9 cellular contexts compared by ENCODE assay signal in genomic region chr13:41313117-41313516, GRCh38. TPM values are rescaled to one million over a fixed set of nuclear protein-coding genes. Genes with fewer than 3 reads are reported as not detected.
DNase-seq lines count a peak whose midpoint lies in the region; ATAC-seq and TF ChIP-seq lines count a peak whose summit lies in the region.
"Had no signal": no experiment of that assay in that cellular context is flagged by ENCODE, and none has a peak within 500 bp of the region (broad histone marks: within the 10 kb centered on the region; RNA-seq: fewer than 3 reads in every experiment).

No MANE protein-coding gene starts in this region.

- peaks cover 41% of the 10 kb centered on the region for H3K4me1 Mint-ChIP-seq in CD14-positive monocyte
- peaks cover 20 to 67% (median 51%) of the 10 kb centered on the region in 7 donors for H3K4me1 Mint-ChIP-seq in naive thymus-derived CD4-positive, alpha-beta T cell

- H3K79me2 ChIP-seq in mammary epithelial cell (ENCODE audit: insufficient read depth, low read length) = peaks cover 69% of the 10 kb centered on the region

- no peak for ATAC-seq in naive thymus-derived CD4-positive, alpha-beta T cell
- ATAC-seq in GM19452 (IDR thresholded peaks at IDR 0.05; ENCODE audit: unreplicated experiment) (no peak), HG02981 (IDR thresholded peaks at IDR 0.05; ENCODE audit: unreplicated experiment) (no peak)

- DNase-seq in CD14-positive monocyte (ENCODE audit: low spot score) (no peak), HL-60 (ENCODE audit: low read depth in 1 of 2, low spot score in 1 of 2) (no peak), mammary epithelial cell (no peak), GM20000 (ENCODE audit: low spot score) (no peak), COLO829 (ENCODE audit: low spot score) (no peak)
- no peak for DNase-seq in naive thymus-derived CD4-positive, alpha-beta T cell
- DNase-seq: NCI-H226 had no signal

- H3K4me1 ChIP-seq in mammary epithelial cell (ENCODE audit: insufficient read depth, low read length) = peaks cover 24% of the 10 kb centered on the region
- peaks cover 29 to 33% of the 10 kb centered on the region in 2 donors for H3K4me1 ChIP-seq in naive thymus-derived CD4-positive, alpha-beta T cell (ENCODE audit: control insufficient read depth in 2 of 2, insufficient read depth in 2 of 2, low read length in 2 of 2)

- in situ Hi-C loops in mammary epithelial cell (cut with MboI; ENCODE audit: low sequenced_read_pairs in 2 of 2) = no loop called here

- H3K27ac Mint-ChIP-seq in CD14-positive monocyte = no peak overlapping the region
- H3K27ac Mint-ChIP-seq in naive thymus-derived CD4-positive, alpha-beta T cell = peak overlapping the region in 7 of 9 donors; percentile 22 to 94 (median 66)

- H3K4me2 ChIP-seq in mammary epithelial cell (ENCODE audit: insufficient read depth, low read depth, low read length) = peak overlapping the region; percentile 98

- H3K36me3 ChIP-seq in mammary epithelial cell (ENCODE audit: insufficient read depth, low read length) = no peaks in the 10 kb centered on the region
- peaks cover 0 to 14% (median 0%) of the 10 kb centered on the region in 3 experiments for H3K36me3 ChIP-seq in naive thymus-derived CD4-positive, alpha-beta T cell (ENCODE audit: control insufficient read depth in 2 of 3, insufficient read depth in 3 of 3, low read length in 3 of 3)

- BruUV-seq in mammary epithelial cell (replicated peaks; lab: Mats Ljungman, UMichigan) = no TSS peak

- no peaks in the 10 kb centered on the region for H3K9me3 Mint-ChIP-seq in CD14-positive monocyte
- peaks cover 0 to 5% (median 0%) of the 10 kb centered on the region in 11 donors for H3K9me3 Mint-ChIP-seq in naive thymus-derived CD4-positive, alpha-beta T cell

- POLR2A ChIA-PET in naive thymus-derived CD4-positive, alpha-beta T cell (lab: Charles Lee) = interaction anchor here (0.7 to 2.5 kb wide), 5 partner anchors 11 to 146 kb away, joined by 3 to 12 read pairs (median 7); no protein-coding TSS in a partner anchor

- WGBS in mammary epithelial cell (ENCODE audit: low coverage, missing lambda C conversion rate) = 17% methylated on average over 5 of the region's 5 CpGs

- H3K27me3 Mint-ChIP-seq in CD14-positive monocyte (ENCODE audit: low read depth in 3 of 3) = peaks cover 0 to 2% (median 0%) of the 10 kb centered on the region in 3 donors
- no peaks in the 10 kb centered on the region for H3K27me3 Mint-ChIP-seq in naive thymus-derived CD4-positive, alpha-beta T cell

- dilution Hi-C loops in mammary epithelial cell (cut with HindIII; ENCODE audit: low sequenced_read_pairs) = no loop called here

- intact Hi-C loops in CD14-positive monocyte (cut with micrococcal nuclease) (loop anchor here (5.0 to 10.0 kb wide), 2 partner anchors 48 to 51 kb away; partner anchors contain the start of gene MTRF1 (in 2 of the 2)), mammary epithelial cell (cut with micrococcal nuclease) (loop anchor here (2.0 to 10.0 kb wide), 4 partner anchors 52 to 251 kb away; partner anchors contain the start of genes KBTBD6 and WBP4)
- intact Hi-C loops in naive thymus-derived CD4-positive, alpha-beta T cell (cut with micrococcal nuclease) = loop anchor here (1.0 to 5.0 kb wide), 8 partner anchors 8 to 958 kb away; partner anchors contain the start of gene RGCC (in 1 of the 2)

- no peaks in the 10 kb centered on the region for H3K9me3 ChIP-seq in mammary epithelial cell (replicated peaks; ENCODE audit: insufficient read depth, low read length)
- no peaks in the 10 kb centered on the region for H3K9me3 ChIP-seq in naive thymus-derived CD4-positive, alpha-beta T cell (ENCODE audit: control insufficient read depth in 2 of 3, low read length in 3 of 3)

- H2AFZ ChIP-seq in mammary epithelial cell (ENCODE audit: low read depth, low read length) = no peak overlapping the region

- no peaks in the 10 kb centered on the region for H3K27me3 ChIP-seq in HL-60 (ENCODE audit: insufficient read depth, poor library complexity, severe bottlenecking)
- H3K27me3 ChIP-seq in mammary epithelial cell (ENCODE audit: insufficient read depth, low read length) = no peaks in the 10 kb centered on the region
- H3K27me3 ChIP-seq in naive thymus-derived CD4-positive, alpha-beta T cell (ENCODE audit: control insufficient read depth in 2 of 2, insufficient read depth in 2 of 2, low read length in 2 of 2) = no peaks in the 10 kb centered on the region

- H3K36me3 Mint-ChIP-seq in CD14-positive monocyte = peaks cover 7 to 8% of the 10 kb centered on the region in 2 donors
- peaks cover 0 to 15% (median 10%) of the 10 kb centered on the region in 5 donors for H3K36me3 Mint-ChIP-seq in naive thymus-derived CD4-positive, alpha-beta T cell

- H4K20me1 ChIP-seq in mammary epithelial cell (ENCODE audit: insufficient read depth, low read length) = no peaks in the 10 kb centered on the region

- H3K4me3 ChIP-seq in HL-60 (replicated peaks; ENCODE audit: insufficient read depth, low read length) (peak overlapping the region; percentile 30), mammary epithelial cell (replicated peaks in 1 of 3; ENCODE audit: insufficient read depth in 1 of 3, low read depth in 2 of 3, low read length in 3 of 3) (peak overlapping the region; percentile 66 to 100 (median 94))
- H3K4me3 ChIP-seq in naive thymus-derived CD4-positive, alpha-beta T cell (ENCODE audit: low read length) = peak overlapping the region; percentile 42

- peak overlapping the region; percentile 6 to 11 for H3K4me3 Mint-ChIP-seq in CD14-positive monocyte
- peak overlapping the region; percentile 45 to 99 (median 97) for H3K4me3 Mint-ChIP-seq in naive thymus-derived CD4-positive, alpha-beta T cell

- H3K27ac ChIP-seq in HL-60 (replicated peaks) (peak overlapping the region; percentile 18), mammary epithelial cell (ENCODE audit: insufficient read depth, low read depth, low read length) (peak overlapping the region; percentile 86)
- H3K27ac ChIP-seq in naive thymus-derived CD4-positive, alpha-beta T cell (ENCODE audit: low read depth, low read length) = peak overlapping the region; percentile 91

- CTCF ChIA-PET in mammary epithelial cell (lab: Charles Lee; ENCODE audit: low non-redundant PET) = no interaction called here
- CTCF ChIA-PET in naive thymus-derived CD4-positive, alpha-beta T cell (lab: Charles Lee) = no interaction called here

- peak overlapping the region; percentile 66 for H3K9ac ChIP-seq in mammary epithelial cell (ENCODE audit: insufficient read depth, low read length)

- TF ChIP-seq CTCF in CD14-positive monocyte (IDR thresholded peaks at IDR 0.05) (no peak), HL-60 (IDR thresholded peaks at IDR 0.05; ENCODE audit: insufficient read depth, low read length) (no peak), mammary epithelial cell (conservative IDR thresholded peaks at IDR 0.05 in 1 of 2, IDR thresholded peaks at IDR 0.05 in 1 of 2; ENCODE audit: extremely low read depth in 1 of 2, insufficient read depth in 1 of 2, low read depth in 1 of 2, low read length in 2 of 2) (no peak), GM20000 (IDR thresholded peaks at IDR 0.05; ENCODE audit: extremely low read depth, missing control alignments) (no peak)

RNA-seq across cellular contexts. Expression of gene NAA16, which starts 2.0 kb away (rescaled TPM):
- polyA plus RNA-seq in CD14-positive monocyte (1 to 10 TPM; 3.8 to 5.9 TPM), mammary epithelial cell (6.6 TPM)
- total RNA-seq in mammary epithelial cell = 10 to 100 TPM in 1 of 2 donors, 1 to 10 TPM in 1; 8.7 to 17.8 TPM
- 2.5 TPM for polyA minus RNA-seq in mammary epithelial cell
- 10 to 100 TPM; 30.6 to 99.6 (median 90.4) TPM for total RNA-seq in naive thymus-derived CD4-positive, alpha-beta T cell
- polyA plus RNA-seq in naive thymus-derived CD4-positive, alpha-beta T cell = 10 to 100 TPM; 15.8 to 35.7 TPM

RNA-seq across cellular contexts. Expression of gene MTRF1, which starts 49.7 kb away (rescaled TPM):
- polyA plus RNA-seq in CD14-positive monocyte (1 to 10 TPM; 4.0 to 6.0 TPM), mammary epithelial cell (8.6 TPM)
- total RNA-seq in mammary epithelial cell = 10 to 100 TPM in 1 of 2 donors, 1 to 10 TPM in 1; 8.7 to 12.7 TPM
- polyA minus RNA-seq in mammary epithelial cell = 5.9 TPM
- 10 to 100 TPM; 21.7 to 38.2 (median 30.9) TPM for total RNA-seq in naive thymus-derived CD4-positive, alpha-beta T cell
- polyA plus RNA-seq in naive thymus-derived CD4-positive, alpha-beta T cell = 10 to 100 TPM; 11.8 to 16.6 TPM

Comparison
In these comparisons a context has a peak if more than half of its experiments do, and no peak if none do; other contexts are left out.
1. H3K27ac Mint-ChIP-seq: peak in naive thymus-derived CD4-positive, alpha-beta T cell (7 of 9); none in CD14-positive monocyte (0 of 7).
2. H3K27ac ChIP-seq: peak in every context shown above with its lines; median percentile 91 in naive thymus-derived CD4-positive, alpha-beta T cell; 86 in mammary epithelial cell; 18 in HL-60.
3. H3K4me3 ChIP-seq: peak in every context shown above with its lines; median percentile 94 in mammary epithelial cell; 42 in naive thymus-derived CD4-positive, alpha-beta T cell; 30 in HL-60.